Comparison of ENCODE assay signal across 21 cellular contexts in the genomic region with DNA sequence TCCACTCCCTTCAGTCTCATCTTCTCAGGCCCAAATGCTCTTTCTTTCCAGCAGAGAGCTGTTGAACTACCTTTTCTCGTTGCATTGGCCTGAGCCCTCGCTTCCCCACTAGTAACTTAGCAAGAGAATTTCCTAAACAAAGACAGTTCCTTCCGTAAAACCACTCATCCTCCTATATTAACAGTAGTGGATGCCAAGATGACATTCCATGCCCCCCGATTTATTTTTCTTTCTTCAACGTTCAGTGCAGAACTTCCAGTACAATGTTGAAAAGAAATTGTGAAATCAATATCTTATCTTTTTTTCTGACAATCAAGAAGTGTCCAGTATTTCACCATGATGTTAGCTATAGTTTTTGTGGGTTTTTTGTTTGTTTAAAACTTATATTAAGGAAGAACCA. TPM values are rescaled to one million over a fixed set of nuclear protein-coding genes. Genes with fewer than 3 reads are reported as not detected.
A peak's percentile ranks its signal among the peaks of the same experiment; 100 is the strongest.
DNase-seq lines count a peak whose midpoint lies in the region; ATAC-seq, FAIRE-seq and TF ChIP-seq lines count a peak whose summit lies in the region.
"Had no signal": no experiment of that assay in that cellular context is flagged by ENCODE, and none has a peak within 500 bp of the region (broad histone marks: within the 10 kb centered on the region; RNA-seq: fewer than 3 reads in every experiment).

No MANE protein-coding gene starts in this region.

- H3K36me3 Mint-ChIP-seq in GM23338 (ENCODE audit: low read depth): no peaks in the 10 kb centered on the region; the same call in 2 of the 3 replicates
- H3K36me3 Mint-ChIP-seq in CD14-positive monocyte: no peaks in the 10 kb centered on the region
- H3K36me3 Mint-ChIP-seq: IgD-negative memory B cell had no signal

- no peak overlapping the region for H3K27ac ChIP-seq in GM23338 (ENCODE audit: low read depth)
- H3K27ac ChIP-seq in OCI-LY7 (ENCODE audit: low read depth, low read length, poor library complexity, severe bottlenecking): no peak overlapping the region
- no peak overlapping the region for H3K27ac ChIP-seq in kidney (ENCODE audit: low read depth in 2 of 2, low read length in 2 of 2)
- H3K27ac ChIP-seq: HL-60 had no signal

- no peak overlapping the region for H3K9ac ChIP-seq in kidney (ENCODE audit: low read length in 2 of 2)

- no peaks in the 10 kb centered on the region for H3K4me1 ChIP-seq in GM23338 (ENCODE audit: insufficient read depth)
- H3K4me1 ChIP-seq in OCI-LY7 (ENCODE audit: insufficient read depth, low read length, poor library complexity, severe bottlenecking): no peaks in the 10 kb centered on the region
- no peaks in the 10 kb centered on the region for H3K4me1 ChIP-seq in kidney (ENCODE audit: control insufficient read depth in 1 of 2, insufficient read depth in 1 of 2, low read depth in 1 of 2, low read length in 2 of 2)
- H3K4me1 ChIP-seq: BE2C, Caco-2, HAP-1 had no signal

- no peak for FAIRE-seq in kidney (lab: Jason Lieb, UNC)
- FAIRE-seq: A204.1, D721Med had no signal

- H2AFZ ChIP-seq in GM23338: peak overlapping the region; percentile 70; the same call in 1 of the 2 replicates
- 0 out of 2 replicates have a peak overlapping the region, but pooled peaks have one; percentile 26 for H2AFZ ChIP-seq in OCI-LY7 (ENCODE audit: low read length)

- CTCF ChIA-PET in OCI-LY7 (lab: Charles Lee; ENCODE audit: unreplicated experiment): no interaction called here

- H3K27me3 Mint-ChIP-seq in GM23338 (ENCODE audit: insufficient read depth, low read depth, poor library complexity): peaks cover 1% of the 10 kb centered on the region
- peaks cover 0 to 2% (median 0%) of the 10 kb centered on the region in 3 donors for H3K27me3 Mint-ChIP-seq in CD14-positive monocyte (ENCODE audit: low read depth in 3 of 3)
- H3K27me3 Mint-ChIP-seq: CD4-positive, alpha-beta T cell; IgD-negative memory B cell had no signal

- ATAC-seq in GM23338 (no peak), HG03025 (IDR thresholded peaks at IDR 0.05; ENCODE audit: low FRiP score, unreplicated experiment) (no peak)

- BruUV-seq in OCI-LY7 (replicated peaks; lab: Mats Ljungman, UMichigan): no TSS peak

- H4K20me1 ChIP-seq in GM23338 (replicated peaks; ENCODE audit: insufficient read depth) (no peaks in the 10 kb centered on the region), OCI-LY7 (ENCODE audit: insufficient read depth, low read length) (no peaks in the 10 kb centered on the region)

- intact Hi-C loops in OCI-LY7 (cut with micrococcal nuclease; ENCODE audit: unreplicated experiment) (no loop called here), CD14-positive monocyte (cut with micrococcal nuclease) (no loop called here), kidney (cut with DNase I) (no loop called here)

- H3K27me3 ChIP-seq in GM23338 (ENCODE audit: insufficient read depth): no peaks in the 10 kb centered on the region
- H3K27me3 ChIP-seq: BE2C had no signal

- DNase-seq in GM23338 (ENCODE audit: low spot score) (no peak), OCI-LY7 (ENCODE audit: low spot score) (no peak), choroid plexus epithelial cell (ENCODE audit: low read depth) (peak; percentile 42), lung microvascular endothelial cell (ENCODE audit: low read depth in 2 of 2) (peak; percentile 8 to 11), CD14-positive monocyte (ENCODE audit: low spot score) (no peak), T-helper 9 cell (no peak), kidney (no peak)
- DNase-seq: ACHN; BE2C; C1 segment of cervical spinal cord; Caco-2; CD4-positive, alpha-beta T cell; DMS79; GF-D8; KG1 had no signal

- POLR2A ChIA-PET in OCI-LY7 (lab: Charles Lee): interaction anchor here (0.6 to 1.5 kb wide), 4 partner anchors 9 to 228 kb away, joined by 3 to 5 read pairs (median 4); no protein-coding TSS in a partner anchor

- no peak for TF ChIP-seq CTCF in GM23338 (conservative IDR thresholded peaks at IDR 0.05; ENCODE audit: low read depth in 2 of 2)
- no peak for TF ChIP-seq CTCF in OCI-LY7 (conservative IDR thresholded peaks at IDR 0.05; ENCODE audit: low read length)
- TF ChIP-seq CTCF in choroid plexus epithelial cell (conservative IDR thresholded peaks at IDR 0.05; ENCODE audit: low read depth, low read length): no peak
- TF ChIP-seq CTCF in CD14-positive monocyte (IDR thresholded peaks at IDR 0.05): no peak
- TF ChIP-seq CTCF in kidney (IDR thresholded peaks at IDR 0.05; ENCODE audit: borderline replicate concordance, extremely low read depth, insufficient read depth): no peak

- H3K4me3 ChIP-seq in GM23338 (no peak overlapping the region), OCI-LY7 (ENCODE audit: low read depth, low read length, poor library complexity, severe bottlenecking) (no peak overlapping the region), choroid plexus epithelial cell (ENCODE audit: low read depth, low read length) (no peak overlapping the region), kidney (ENCODE audit: low read length in 2 of 2) (no peak overlapping the region)
- H3K4me3 ChIP-seq: HAP-1 had no signal

- no peaks in the 10 kb centered on the region for H3K4me1 Mint-ChIP-seq in GM23338
- H3K4me1 Mint-ChIP-seq in CD14-positive monocyte: no peaks in the 10 kb centered on the region
- H3K4me1 Mint-ChIP-seq: IgD-negative memory B cell had no signal

- H3K79me2 ChIP-seq in GM23338 (replicated peaks; ENCODE audit: insufficient read depth): no peaks in the 10 kb centered on the region
- no peaks in the 10 kb centered on the region for H3K79me2 ChIP-seq in OCI-LY7 (ENCODE audit: insufficient read depth, low read depth, low read length)

- peaks cover 16% of the 10 kb centered on the region for H3K9me3 Mint-ChIP-seq in GM23338
- peaks cover 0 to 17% (median 9%) of the 10 kb centered on the region in 7 donors for H3K9me3 Mint-ChIP-seq in CD14-positive monocyte
- H3K9me3 Mint-ChIP-seq: CD4-positive, alpha-beta T cell had no signal

- H3K36me3 ChIP-seq in GM23338 (ENCODE audit: insufficient read depth) (no peaks in the 10 kb centered on the region), OCI-LY7 (ENCODE audit: insufficient read depth, low read length) (no peaks in the 10 kb centered on the region), kidney (ENCODE audit: control insufficient read depth in 1 of 2, insufficient read depth in 2 of 2, low read length in 2 of 2) (no peaks in the 10 kb centered on the region)
- H3K36me3 ChIP-seq: BE2C, HAP-1 had no signal

- H3K4me2 ChIP-seq in GM23338: no peak overlapping the region
- no peak overlapping the region for H3K4me2 ChIP-seq in OCI-LY7 (ENCODE audit: low read length)

- H3K4me3 Mint-ChIP-seq in GM23338 (no peak overlapping the region), CD14-positive monocyte (no peak overlapping the region)
- H3K4me3 Mint-ChIP-seq: CD4-positive, alpha-beta T cell; IgD-negative memory B cell had no signal

- H3F3A ChIP-seq in GM23338 (replicated peaks; ENCODE audit: low read depth): 0 out of 2 replicates have a peak, but pooled peaks cover 4% of the 10 kb centered on the region

- no peak overlapping the region for H3K27ac Mint-ChIP-seq in GM23338
- H3K27ac Mint-ChIP-seq in CD14-positive monocyte: no peak overlapping the region
- H3K27ac Mint-ChIP-seq: CD4-positive, alpha-beta T cell; IgD-negative memory B cell had no signal

- H3K9me3 ChIP-seq in OCI-LY7 (ENCODE audit: low read length) (no peaks in the 10 kb centered on the region), kidney (ENCODE audit: control insufficient read depth in 1 of 2, low read length in 2 of 2) (no peaks in the 10 kb centered on the region)
- H3K9me3 ChIP-seq: BE2C, Caco-2, HAP-1 had no signal

- H3K9me2 ChIP-seq in GM23338 (ENCODE audit: insufficient read depth) (no peaks in the 10 kb centered on the region), OCI-LY7 (ENCODE audit: insufficient read depth, low read length) (no peaks in the 10 kb centered on the region)

TF ChIP-seq in GM23338, 12 proteins besides CTCF, POLR2A, EP300 and RAD21 (continues in another document):
- no peak for TF ChIP-seq STAT1 (IDR thresholded peaks at IDR 0.05; ENCODE audit: unreplicated experiment)

RNA-seq across cellular contexts. Expression of gene SOX4, which starts 45.8 kb away (rescaled TPM):
- 156 and 164 TPM in 2 replicates for total RNA-seq in GM23338 (2014; rRNA removed; shearing (Covaris generic))
- polyA plus RNA-seq in GM23338 (2016; fragmentation: Nextera tagmentation; extraction: Ambion mirVana) (235 and 245 TPM in 2 replicates), CD14-positive monocyte (1 to 10 TPM; 2.2 to 2.5 TPM), kidney (ENCODE audit: insufficient read depth, low read depth, low replicate concordance) (5.5 TPM)
- 55.2 and 55.3 TPM in 2 replicates for total RNA-seq in OCI-LY7 (2014; rRNA removed; shearing (Covaris generic))
- total RNA-seq in OCI-LY7 (2022) (58.1 and 78.1 TPM in 2 replicates), lung microvascular endothelial cell (61.7 and 109 TPM in 2 replicates), kidney (36.5 TPM)

Comparison
In these comparisons a context has a peak if more than half of its experiments do, and no peak if none do; other contexts are left out.
1. DNase-seq: peak in choroid plexus epithelial cell (single experiment) and lung microvascular endothelial cell (2 of 2); none in GM23338 (single experiment), OCI-LY7 (single experiment), CD14-positive monocyte (single experiment), T-helper 9 cell (single experiment) and kidney (single experiment).